8 cellular contexts compared by ENCODE assay signal in the genomic region with DNA sequence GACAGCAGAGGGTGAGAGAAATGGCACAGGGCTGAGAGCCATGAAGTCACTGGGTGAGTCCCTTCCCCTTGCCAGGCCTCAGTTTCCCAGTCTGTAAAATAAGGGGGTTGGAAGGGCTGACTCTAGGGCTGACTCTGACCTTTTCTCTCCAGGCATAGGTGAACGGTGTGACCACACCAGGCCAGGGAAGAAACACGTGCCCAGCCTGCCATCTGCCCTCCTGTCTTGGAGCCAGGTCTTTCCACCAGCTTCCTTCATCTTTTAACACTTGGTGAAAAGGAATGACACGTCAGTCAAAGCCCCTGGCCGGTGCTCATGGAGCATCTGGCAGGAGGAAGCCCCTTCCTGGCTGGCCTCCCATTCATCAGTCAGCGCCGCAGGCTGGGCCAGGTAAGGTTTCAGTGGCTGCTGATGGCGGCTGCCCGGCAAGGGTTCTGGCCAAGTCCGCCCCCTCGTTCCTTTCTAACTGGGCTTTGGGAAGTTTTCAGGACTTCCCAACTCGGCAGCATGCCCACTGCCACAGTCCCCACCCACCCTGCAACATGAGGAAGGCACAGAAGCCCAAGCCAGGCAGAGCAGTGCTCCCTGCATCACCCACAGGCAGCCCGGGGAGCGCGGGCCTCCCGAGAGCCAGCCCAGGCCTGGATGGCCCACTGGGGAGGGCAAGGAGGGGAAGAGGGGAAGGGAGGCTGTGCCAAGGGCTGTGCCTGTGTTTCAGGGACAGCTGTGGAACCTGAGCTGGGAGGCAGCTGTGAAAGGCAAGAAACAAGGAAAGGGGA.
DNase-seq lines count a peak whose midpoint lies in the region; ATAC-seq and TF ChIP-seq lines count a peak whose summit lies in the region.

No MANE protein-coding gene starts in this region.

- no peaks in the 10 kb centered on the region for H3K36me3 Mint-ChIP-seq in activated CD4-positive, alpha-beta memory T cell treated with anti-CD3 and anti-CD28 coated beads for 36 hours
- no peaks in the 10 kb centered on the region for H3K36me3 Mint-ChIP-seq in activated CD4-positive, alpha-beta memory T cell treated with anti-CD3 and anti-CD28 coated beads, Interleukin-2, amount 10 ng/mL, durations not matched to agents 7 days and 5 days (ENCODE audit: low read depth)

- H3K27ac Mint-ChIP-seq in activated CD4-positive, alpha-beta memory T cell treated with anti-CD3 and anti-CD28 coated beads for 36 hours, result no peak overlapping the region
- H3K27ac Mint-ChIP-seq in activated CD4-positive, alpha-beta memory T cell treated with anti-CD3 and anti-CD28 coated beads, Interleukin-2, amount 10 ng/mL, durations not matched to agents 7 days and 5 days, result no peak overlapping the region

- H3K9me3 Mint-ChIP-seq in activated CD4-positive, alpha-beta memory T cell treated with anti-CD3 and anti-CD28 coated beads for 36 hours, result no peaks in the 10 kb centered on the region
- H3K9me3 Mint-ChIP-seq in activated CD4-positive, alpha-beta memory T cell treated with anti-CD3 and anti-CD28 coated beads, Interleukin-2, amount 10 ng/mL, durations not matched to agents 7 days and 5 days, result peaks cover 2% of the 10 kb centered on the region

- peaks cover 2% of the 10 kb centered on the region for H3K27me3 Mint-ChIP-seq in activated CD4-positive, alpha-beta memory T cell treated with anti-CD3 and anti-CD28 coated beads for 36 hours
- H3K27me3 Mint-ChIP-seq in activated CD4-positive, alpha-beta memory T cell treated with anti-CD3 and anti-CD28 coated beads, Interleukin-2, amount 10 ng/mL, durations not matched to agents 7 days and 5 days, result peaks cover 9% of the 10 kb centered on the region

- H3K27ac ChIP-seq in upper lobe of right lung, result peak overlapping the region; percentile 47

- POLR2A ChIA-PET in activated CD4-positive, alpha-beta memory T cell treated with anti-CD3 and anti-CD28 coated beads for 36 hours (lab: Charles Lee), result no interaction called here
- POLR2A ChIA-PET in activated CD4-positive, alpha-beta memory T cell treated with anti-CD3 and anti-CD28 coated beads, Interleukin-2, amount 10 ng/mL, durations not matched to agents 7 days and 5 days (lab: Charles Lee), result no interaction called here

- H3K4me1 Mint-ChIP-seq in activated CD4-positive, alpha-beta memory T cell treated with anti-CD3 and anti-CD28 coated beads for 36 hours (ENCODE audit: low read depth), result no peaks in the 10 kb centered on the region
- peaks cover 12% of the 10 kb centered on the region for H3K4me1 Mint-ChIP-seq in activated CD4-positive, alpha-beta memory T cell treated with anti-CD3 and anti-CD28 coated beads, Interleukin-2, amount 10 ng/mL, durations not matched to agents 7 days and 5 days

- H3K4me3 Mint-ChIP-seq in activated CD4-positive, alpha-beta memory T cell treated with anti-CD3 and anti-CD28 coated beads for 36 hours, result no peak overlapping the region
- H3K4me3 Mint-ChIP-seq in activated CD4-positive, alpha-beta memory T cell treated with anti-CD3 and anti-CD28 coated beads, Interleukin-2, amount 10 ng/mL, durations not matched to agents 7 days and 5 days, result no peak overlapping the region

- intact Hi-C loops in activated CD4-positive, alpha-beta memory T cell treated with anti-CD3 and anti-CD28 coated beads for 36 hours (cut with micrococcal nuclease), result no loop called here
- intact Hi-C loops in upper lobe of right lung (cut with DNase I), result no loop called here

- ATAC-seq in upper lobe of right lung, result peak; percentile 34
- ATAC-seq in HG03565 (IDR thresholded peaks at IDR 0.05; ENCODE audit: unreplicated experiment), result no peak

- TF ChIP-seq CTCF in upper lobe of right lung (IDR thresholded peaks at IDR 0.05), result no peak

- H3K36me3 ChIP-seq in upper lobe of right lung, result no peaks in the 10 kb centered on the region

- no peaks in the 10 kb centered on the region for H3K9me3 ChIP-seq in upper lobe of right lung

- DNase-seq in activated CD4-positive, alpha-beta memory T cell treated with anti-CD3 and anti-CD28 coated beads for 36 hours, result peak; percentile 7
- DNase-seq in activated CD4-positive, alpha-beta memory T cell treated with anti-CD3 and anti-CD28 coated beads, Interleukin-2, amount 10 ng/mL, durations not matched to agents 7 days and 5 days, result no peak
- DNase-seq in dermis microvascular lymphatic vessel endothelial cell (ENCODE audit: low read depth in 2 of 2) (peak; percentile 72 to 95), medulla oblongata (ENCODE audit: extremely low spot score) (peak; percentile 40), upper lobe of right lung (peak; percentile 63), kidney glomerular epithelial cell (lab: John Stamatoyannopoulos, UW) (no peak)
- DNase-seq in stimulated activated CD8-positive, alpha-beta memory T cell treated with anti-CD3 and anti-CD28 coated beads, Interleukin-4, amount 100 ng/mL, for 48 hours, result no peak

- no peaks in the 10 kb centered on the region for H3K27me3 ChIP-seq in upper lobe of right lung

- no peak overlapping the region for H3K4me3 ChIP-seq in upper lobe of right lung

- peaks cover 26% of the 10 kb centered on the region for H3K4me1 ChIP-seq in upper lobe of right lung

- CTCF ChIA-PET in activated CD4-positive, alpha-beta memory T cell treated with anti-CD3 and anti-CD28 coated beads for 36 hours (lab: Charles Lee), result no interaction called here
- CTCF ChIA-PET in activated CD4-positive, alpha-beta memory T cell treated with anti-CD3 and anti-CD28 coated beads, Interleukin-2, amount 10 ng/mL, durations not matched to agents 7 days and 5 days (lab: Charles Lee), result no interaction called here

Comparison
In these comparisons a context has a peak if more than half of its experiments do, and no peak if none do; other contexts are left out.
1. DNase-seq: peak in activated CD4-positive, alpha-beta memory T cell treated with anti-CD3 and anti-CD28 coated beads for 36 hours (single experiment), dermis microvascular lymphatic vessel endothelial cell (2 of 2), medulla oblongata (single experiment) and upper lobe of right lung (single experiment); none in activated CD4-positive, alpha-beta memory T cell treated with anti-CD3 and anti-CD28 coated beads, Interleukin-2, amount 10 ng/mL, durations not matched to agents 7 days and 5 days (single experiment), kidney glomerular epithelial cell (single experiment) and stimulated activated CD8-positive, alpha-beta memory T cell treated with anti-CD3 and anti-CD28 coated beads, Interleukin-4, amount 100 ng/mL, for 48 hours (single experiment).